ENCODE assay signal across 14 cellular contexts in genomic region chr2:239025951-239026461, GRCh38.
"Had no signal": no experiment of that assay in that cellular context is flagged by ENCODE, and none has a peak within 500 bp of the region (broad histone marks: within the 10 kb centered on the region; RNA-seq: fewer than 3 reads in every experiment).

No MANE protein-coding gene starts in this region.

- H3K4me3 ChIP-seq: body of pancreas, prostate gland, right lobe of liver, suprapubic skin had no signal

- DNase-seq: activated CD4-positive, alpha-beta T cell treated with anti-CD3 and anti-CD28 coated beads, Interleukin-2, amount 50 U/mL, for 1 hour; activated T-cell treated with anti-CD3 and anti-CD28 coated beads for 4 hours; amniotic stem cell; body of pancreas; central memory CD4-positive, alpha-beta T cell; effector memory CD8-positive, alpha-beta T cell; right lobe of liver; stimulated activated CD4-positive, alpha-beta T cell treated with anti-CD3 and anti-CD28 coated beads, Interleukin-12 subunit alpha, Interleukin-12 subunit beta, amount 100 ng/mL, for 4 hours; stimulated activated naive CD4-positive, alpha-beta T cell treated with Interleukin-2 at 50 U/mL for 16 hours; SW 1271 had no signal

- H3K36me3 ChIP-seq: prostate gland, right lobe of liver, suprapubic skin had no signal

- H3K4me1 ChIP-seq: body of pancreas, prostate gland, right lobe of liver had no signal

- H3K27ac ChIP-seq: body of pancreas, epithelial cell of prostate, prostate gland, right lobe of liver, suprapubic skin had no signal

- H3K9me3 ChIP-seq: body of pancreas, prostate gland, right lobe of liver, suprapubic skin had no signal

- H3K27me3 ChIP-seq: body of pancreas, right lobe of liver had no signal

- ATAC-seq: body of pancreas; effector memory CD8-positive, alpha-beta T cell; left lobe of liver; right lobe of liver had no signal
